In genomic region chr2:197304556-197305011, GRCh38 we compare ENCODE assay signal across 10 cellular contexts. TPM values are rescaled to one million over a fixed set of nuclear protein-coding genes. Genes with fewer than 3 reads are reported as not detected.
DNase-seq lines count a peak whose midpoint lies in the region; ATAC-seq lines count a peak whose summit lies in the region.
"Had no signal": no experiment of that assay in that cellular context is flagged by ENCODE, and none has a peak within 500 bp of the region (broad histone marks: within the 10 kb centered on the region; RNA-seq: fewer than 3 reads in every experiment).

No MANE protein-coding gene starts in this region.

- peaks cover 5% of the 10 kb centered on the region; the same call in 1 of the 2 replicates for H4K20me1 ChIP-seq in Karpas-422 (ENCODE audit: insufficient read depth, low read depth, low read length)

- H3K27me3 ChIP-seq in Karpas-422 (ENCODE audit: low read length), result no peaks in the 10 kb centered on the region

- peaks cover 31% of the 10 kb centered on the region for H3K36me3 ChIP-seq in Karpas-422 (ENCODE audit: insufficient read depth, low read length)

- no peak overlapping the region for H2AFZ ChIP-seq in Karpas-422 (ENCODE audit: low read length)

- H3K79me2 ChIP-seq in Karpas-422 (ENCODE audit: low read length), result peaks cover 99% of the 10 kb centered on the region

- DNase-seq in Karpas-422, result no peak
- DNase-seq in left lobe of liver (ENCODE audit: low spot score), result no peak
- no peak for DNase-seq in AG08396 (ENCODE audit: low spot score)
- DNase-seq in NCI-H2081 treated with DMSO at 0.1 percent for 48 hours (lab: John Stamatoyannopoulos, UW), result no peak
- no peak for DNase-seq in NCI-H526 (lab: John Stamatoyannopoulos, UW)
- DNase-seq: activated CD4-positive, alpha-beta T cell treated with anti-CD3 and anti-CD28 coated beads, Interleukin-2, amount 50 U/mL, for 4 hours; NCI-H187 treated with DMSO at 0.1 percent for 48 hours had no signal

- peak overlapping the region; percentile 73 for H3K4me2 ChIP-seq in Karpas-422 (ENCODE audit: low read depth, low read length, poor library complexity, severe bottlenecking)

- no peaks in the 10 kb centered on the region for H3K9me3 ChIP-seq in Karpas-422 (ENCODE audit: low read length)

- ATAC-seq in GM18517 (IDR thresholded peaks at IDR 0.05; ENCODE audit: unreplicated experiment) (peak; percentile 37), GM21447 (IDR thresholded peaks at IDR 0.05; ENCODE audit: unreplicated experiment) (peak; percentile 35), left lobe of liver (peak; percentile 26), HG03097 (IDR thresholded peaks at IDR 0.05; ENCODE audit: low FRiP score, unreplicated experiment) (no peak)

- H3K4me1 ChIP-seq in Karpas-422 (ENCODE audit: low read length), result peaks cover 73% of the 10 kb centered on the region

- H3K27ac ChIP-seq in Karpas-422 (ENCODE audit: low read length), result peak overlapping the region; percentile 92

- no peak overlapping the region for H3K4me3 ChIP-seq in Karpas-422 (ENCODE audit: low read length)

- H3K9me2 ChIP-seq in Karpas-422 (replicated peaks; ENCODE audit: insufficient read depth, low read length), result no peaks in the 10 kb centered on the region

- H3K9ac ChIP-seq in Karpas-422 (ENCODE audit: low read length), result no peak overlapping the region

RNA-seq across cellular contexts. Expression of gene ANKRD44, which starts 6.0 kb away (rescaled TPM):
- total RNA-seq in Karpas-422 (2014; rRNA removed; shearing (Covaris generic); ENCODE audit: low replicate concordance), result 120 and 153 TPM in 2 replicates
- total RNA-seq in left lobe of liver, result 7.9 TPM

Comparison
In these comparisons a context has a peak if more than half of its experiments do, and no peak if none do; other contexts are left out.
1. RNA of gene ANKRD44, which starts 6.0 kb away (total RNA-seq): 120 to 153 TPM in Karpas-422; 7.9 TPM in left lobe of liver (single experiment); every median in the first group is over 10 times any median in the second.